ENCODE assay signal across 8 cellular contexts in the genomic region with DNA sequence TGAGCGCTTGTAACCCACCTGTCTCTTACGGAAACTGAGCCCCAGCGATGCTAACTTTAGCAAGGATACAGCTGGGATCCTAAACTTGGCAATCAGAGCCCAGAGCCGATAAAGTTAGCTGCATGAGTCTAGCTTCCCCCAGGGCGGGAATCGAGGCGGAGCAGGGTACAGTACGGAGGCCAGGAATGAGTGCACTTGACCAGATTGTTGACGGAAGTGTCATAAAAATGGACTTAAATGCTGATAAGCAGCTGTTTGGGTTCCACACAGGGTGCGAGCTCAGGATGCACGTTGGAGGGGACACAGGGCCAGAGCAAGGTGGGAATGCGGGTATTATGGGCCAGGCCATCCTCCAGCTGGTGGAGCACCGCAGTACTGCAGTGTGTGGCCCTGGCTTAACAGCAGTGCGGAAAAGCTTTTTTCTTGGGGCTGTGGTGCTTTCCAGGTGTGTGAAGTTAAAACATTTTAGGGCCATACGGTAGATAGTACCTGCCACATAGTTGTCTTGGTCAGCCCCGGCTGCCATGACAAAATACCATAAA. TPM values are rescaled to one million over a fixed set of nuclear protein-coding genes. Genes with fewer than 3 reads are reported as not detected.
DNase-seq lines count a peak whose midpoint lies in the region; ATAC-seq and TF ChIP-seq lines count a peak whose summit lies in the region.
"Not testable (repeated sequence)": the region's sequence is repeated elsewhere in the genome, so short reads cannot be mapped to it uniquely, and the experiment has no call there.

No MANE protein-coding gene starts in this region.

- not testable (repeated sequence) for H3K9me3 ChIP-seq in endodermal cell (ENCODE audit: control insufficient read depth, low read length); lower lobe of right lung

- intact Hi-C loops in Calu3 (cut with micrococcal nuclease; ENCODE audit: unreplicated experiment); lower lobe of right lung (cut with DNase I): not testable (repeated sequence)
- intact Hi-C loops in activated CD4-positive, alpha-beta memory T cell treated with anti-CD3 and anti-CD28 coated beads for 36 hours (cut with micrococcal nuclease) = loop anchor here (2.0 to 10.0 kb wide), 3 partner anchors 224 to 380 kb away; a partner anchor contains a TSS

- peak overlapping the region; percentile 91 for H3K4me3 Mint-ChIP-seq in Calu3 (ENCODE audit: low read depth, unreplicated experiment)
- H3K4me3 Mint-ChIP-seq in activated CD4-positive, alpha-beta memory T cell treated with anti-CD3 and anti-CD28 coated beads for 36 hours = peak overlapping the region; percentile 92
- peak overlapping the region; percentile 86 for H3K4me3 Mint-ChIP-seq in endodermal cell

- 0 to 4% methylated on average over 6 to 16 of the region's 16 CpGs for WGBS in endodermal cell (ENCODE audit: insufficient coverage in 1 of 2, insufficient read length in 1 of 2), 2 experiments

- CTCF ChIA-PET in Calu3 (lab: Charles Lee) = interaction anchor here (0.9 kb wide), 1 partner anchor 108 kb away, joined by 3 read pairs; no protein-coding TSS in a partner anchor
- CTCF ChIA-PET in activated CD4-positive, alpha-beta memory T cell treated with anti-CD3 and anti-CD28 coated beads for 36 hours (lab: Charles Lee) = not testable (repeated sequence)

- H3K4me3 ChIP-seq in endodermal cell (ENCODE audit: low read length) (peak overlapping the region; percentile 88), lower lobe of right lung (peak overlapping the region; percentile 72)

- H3K9ac ChIP-seq in endodermal cell (ENCODE audit: extremely low read depth, low read length, poor library complexity, severe bottlenecking) = peak overlapping the region; percentile 70

- peak overlapping the region; percentile 85 for H3K27ac ChIP-seq in endodermal cell (ENCODE audit: low read depth, low read length)
- peak overlapping the region; percentile 60 for H3K27ac ChIP-seq in lower lobe of right lung

- peaks cover 31% of the 10 kb centered on the region for H3K4me1 Mint-ChIP-seq in Calu3 (ENCODE audit: low read depth, unreplicated experiment)
- peaks cover 19% of the 10 kb centered on the region for H3K4me1 Mint-ChIP-seq in activated CD4-positive, alpha-beta memory T cell treated with anti-CD3 and anti-CD28 coated beads for 36 hours (ENCODE audit: low read depth)
- peaks cover 20% of the 10 kb centered on the region for H3K4me1 Mint-ChIP-seq in endodermal cell

- H3K4me1 ChIP-seq in endodermal cell (ENCODE audit: control insufficient read depth, insufficient read depth, low read length); lower lobe of right lung: not testable (repeated sequence)

- DNase-seq in Calu3 = peak; percentile 43
- peak; percentile 59 for DNase-seq in NCI-H774 (lab: John Stamatoyannopoulos, UW)
- DNase-seq in activated CD4-positive, alpha-beta memory T cell treated with anti-CD3 and anti-CD28 coated beads for 36 hours = peak; percentile 41
- peak; percentile 82 for DNase-seq in endodermal cell
- not testable (repeated sequence) for DNase-seq in lower lobe of right lung
- peak; percentile 21 for DNase-seq in stimulated activated CD4-positive, alpha-beta T cell treated with anti-CD3 and anti-CD28 coated beads, Interleukin-4, amount 100 ng/mL, for 1 hour

- H3K27me3 ChIP-seq in endodermal cell (ENCODE audit: control insufficient read depth, insufficient read depth, low read length, poor library complexity, severe bottlenecking); lower lobe of right lung (ENCODE audit: low read depth): not testable (repeated sequence)

- BruUV-seq in Calu3 (replicated peaks; lab: Mats Ljungman, UMichigan) = TSS peak; percentile 38

- TF ChIP-seq CTCF in Calu3 (IDR thresholded peaks at IDR 0.05; ENCODE audit: unreplicated experiment) = peak; percentile 26
- peak; percentile 86 for TF ChIP-seq CTCF in endodermal cell (conservative IDR thresholded peaks at IDR 0.05)
- not testable (repeated sequence) for TF ChIP-seq CTCF in lower lobe of right lung (IDR thresholded peaks at IDR 0.05)

- H3K36me3 ChIP-seq in endodermal cell (ENCODE audit: control insufficient read depth, insufficient read depth, low read length); lower lobe of right lung: not testable (repeated sequence)

- not testable (repeated sequence) for H3K27me3 Mint-ChIP-seq in Calu3 (ENCODE audit: unreplicated experiment); activated CD4-positive, alpha-beta memory T cell treated with anti-CD3 and anti-CD28 coated beads for 36 hours; endodermal cell (ENCODE audit: insufficient read depth)

- not testable (repeated sequence) for H3K9me3 Mint-ChIP-seq in Calu3 (ENCODE audit: low read depth, unreplicated experiment); activated CD4-positive, alpha-beta memory T cell treated with anti-CD3 and anti-CD28 coated beads for 36 hours; endodermal cell

- POLR2A ChIA-PET in activated CD4-positive, alpha-beta memory T cell treated with anti-CD3 and anti-CD28 coated beads for 36 hours (lab: Charles Lee) = not testable (repeated sequence)

- H3K27ac Mint-ChIP-seq in Calu3 (ENCODE audit: unreplicated experiment) = peak overlapping the region; percentile 86
- peak overlapping the region; percentile 93 for H3K27ac Mint-ChIP-seq in activated CD4-positive, alpha-beta memory T cell treated with anti-CD3 and anti-CD28 coated beads for 36 hours
- H3K27ac Mint-ChIP-seq in endodermal cell = peak overlapping the region; percentile 98

- ATAC-seq in GM21381 (IDR thresholded peaks at IDR 0.05; ENCODE audit: unreplicated experiment) (peak; percentile 33), HG03139 (IDR thresholded peaks at IDR 0.05; ENCODE audit: unreplicated experiment) (peak; percentile 36), lower lobe of right lung (peak; percentile 40 to 48)

- H3K36me3 Mint-ChIP-seq in Calu3 (ENCODE audit: insufficient read depth, unreplicated experiment) = peaks cover 33% of the 10 kb centered on the region
- peaks cover 11% of the 10 kb centered on the region for H3K36me3 Mint-ChIP-seq in activated CD4-positive, alpha-beta memory T cell treated with anti-CD3 and anti-CD28 coated beads for 36 hours
- peaks cover 28% of the 10 kb centered on the region for H3K36me3 Mint-ChIP-seq in endodermal cell (ENCODE audit: low read depth)

RNA-seq across cellular contexts. Expression of a gene that starts 0.7 kb away (rescaled TPM):
- total RNA-seq in Calu3 (2022) (126 and 134 TPM in 2 replicates), endodermal cell (100 to 1,000 TPM; 136 to 298 TPM), lower lobe of right lung (8.9 TPM)
- total RNA-seq in activated CD4-positive, alpha-beta memory T cell treated with anti-CD3 and anti-CD28 coated beads for 36 hours = 100 to 1,000 TPM; 115 to 116 TPM
- 70.7 TPM for polyA plus RNA-seq in endodermal cell (2013, experiment 1 of 2)
- 52.5 TPM for polyA plus RNA-seq in endodermal cell (2013, experiment 2 of 2)

Comparison
In these comparisons a context has a peak if more than half of its experiments do, and no peak if none do; other contexts are left out.
1. RNA of a gene that starts 0.7 kb away (total RNA-seq): 136 to 298 TPM in endodermal cell, 126 to 134 TPM in Calu3 and 115 to 116 TPM in activated CD4-positive, alpha-beta memory T cell treated with anti-CD3 and anti-CD28 coated beads for 36 hours; 8.9 TPM in lower lobe of right lung (single experiment); every median in the first group is over 10 times any median in the second.
2. Peak in every context shown above with its lines, with median percentiles within 50 percentile points of each other: H3K27ac Mint-ChIP-seq, H3K4me3 Mint-ChIP-seq and ATAC-seq.